3 cellular contexts compared by ENCODE assay signal in genomic region chr13:19020988-19021387, GRCh38.
"Had no signal": no experiment of that assay in that cellular context is flagged by ENCODE, and none has a peak within 500 bp of the region (broad histone marks: within the 10 kb centered on the region; RNA-seq: fewer than 3 reads in every experiment).

No MANE protein-coding gene starts in this region.

- DNase-seq: GDM1, GF-D8 had no signal

- H3K4me3 ChIP-seq: GM12878 had no signal

- ATAC-seq: GM12878 had no signal
